In the genomic region with DNA sequence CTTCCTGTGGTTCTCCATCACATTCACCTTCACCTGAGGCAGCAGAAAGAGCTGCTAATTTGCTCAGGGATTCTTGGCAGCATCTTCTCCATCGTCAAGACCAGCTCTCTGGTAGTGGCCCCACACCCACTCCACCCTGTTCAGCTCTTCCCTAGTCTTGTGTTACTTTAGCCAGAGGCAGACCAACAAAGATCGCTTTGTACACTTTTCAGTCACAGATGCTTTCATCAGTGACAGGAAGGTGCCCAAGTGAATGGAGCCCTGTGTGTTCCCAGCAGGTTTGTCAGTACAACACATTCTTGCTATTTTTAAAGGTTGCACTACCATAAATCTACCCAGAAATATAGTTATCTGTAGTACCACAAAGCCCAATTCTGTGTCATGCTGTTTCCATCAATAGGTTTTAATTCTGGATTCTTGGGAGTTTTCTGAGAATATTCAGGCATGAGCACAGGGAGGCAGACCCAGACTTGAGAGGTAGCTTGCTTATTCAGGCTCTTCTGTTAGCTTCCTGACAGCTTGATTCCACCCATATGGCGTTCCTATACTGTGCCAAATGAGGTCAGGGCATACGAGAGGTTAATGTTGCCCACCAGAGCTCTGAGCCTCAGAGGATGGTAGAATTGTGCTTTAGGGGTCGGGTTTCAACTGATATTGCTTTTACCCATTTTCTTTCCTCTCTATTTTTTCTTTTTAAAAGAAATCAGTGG, we compare ENCODE assay signal across 15 cellular contexts.
A peak's percentile ranks its signal among the peaks of the same experiment; 100 is the strongest.
DNase-seq lines count a peak whose midpoint lies in the region; TF ChIP-seq lines count a peak whose summit lies in the region.
"Had no signal": no experiment of that assay in that cellular context is flagged by ENCODE, and none has a peak within 500 bp of the region (broad histone marks: within the 10 kb centered on the region; RNA-seq: fewer than 3 reads in every experiment).

No MANE protein-coding gene starts in this region.

- no peak for DNase-seq in activated naive CD4-positive, alpha-beta T cell treated with anti-CD3 and anti-CD28 coated beads, Interleukin-2, amount 10 ng/mL, durations not matched to agents 7 days and 5 days
- DNase-seq in H9 (no peak), cerebellar cortex (ENCODE audit: low spot score) (peak; percentile 64), pons (ENCODE audit: low spot score) (peak; percentile 83), glutamatergic neuron (no peak), COLO668 (lab: John Stamatoyannopoulos, UW; ENCODE audit: unreplicated experiment) (no peak), hepatocyte (ENCODE audit: low spot score) (no peak)
- DNase-seq: DMS79 treated with DMSO at 0.1 percent for 48 hours, GM23248, NCI-H2029, NCI-H510A treated with DMSO at 0.1 percent for 48 hours, SIG-M5 had no signal

- no peaks in the 10 kb centered on the region for H3K27me3 ChIP-seq in H9 (ENCODE audit: insufficient read depth, low read length)
- H3K27me3 ChIP-seq in hepatocyte = no peaks in the 10 kb centered on the region

- no peaks in the 10 kb centered on the region for H3K79me2 ChIP-seq in H9 (ENCODE audit: insufficient read depth, low read length)
- no peaks in the 10 kb centered on the region for H3K79me2 ChIP-seq in hepatocyte

- H2BK120ac ChIP-seq in H9 (ENCODE audit: low read depth, low read length, poor library complexity, severe bottlenecking) = no peak overlapping the region

- H3K56ac ChIP-seq in H9 (ENCODE audit: insufficient read length, low read depth, low read length) = no peak overlapping the region

- no peaks in the 10 kb centered on the region for H3K23me2 ChIP-seq in H9 (ENCODE audit: insufficient read length, low read depth, low read length, poor library complexity, severe bottlenecking)

- no peak overlapping the region for H3K18ac ChIP-seq in H9 (ENCODE audit: insufficient read length, low read depth, low read length)

- no peaks in the 10 kb centered on the region for H3K36me3 Mint-ChIP-seq in activated naive CD4-positive, alpha-beta T cell treated with anti-CD3 and anti-CD28 coated beads, Interleukin-2, amount 50 U/mL, for 24 hours
- no peaks in the 10 kb centered on the region for H3K36me3 Mint-ChIP-seq in activated naive CD4-positive, alpha-beta T cell treated with anti-CD3 and anti-CD28 coated beads, Interleukin-2, amount 10 ng/mL, durations not matched to agents 7 days and 5 days
- H3K36me3 Mint-ChIP-seq in H9 (ENCODE audit: insufficient read depth in 1 of 3, low read depth in 3 of 3) = peaks cover 0 to 21% (median 0%) of the 10 kb centered on the region in 3 experiments; a peak in 2 of 7 replicates
- no peaks in the 10 kb centered on the region for H3K36me3 Mint-ChIP-seq in glutamatergic neuron (ENCODE audit: unreplicated experiment)

- no peaks in the 10 kb centered on the region for H3K79me1 ChIP-seq in H9 (ENCODE audit: insufficient read depth, low read depth, low read length, poor library complexity, severe bottlenecking)

- no peak overlapping the region for H3K4me2 ChIP-seq in H9 (ENCODE audit: insufficient read depth, insufficient read length, low read length)
- no peak overlapping the region for H3K4me2 ChIP-seq in hepatocyte
- H3K4me2 ChIP-seq: A549 had no signal

- no peaks in the 10 kb centered on the region for H3K27me3 Mint-ChIP-seq in activated naive CD4-positive, alpha-beta T cell treated with anti-CD3 and anti-CD28 coated beads, Interleukin-2, amount 50 U/mL, for 24 hours
- H3K27me3 Mint-ChIP-seq in activated naive CD4-positive, alpha-beta T cell treated with anti-CD3 and anti-CD28 coated beads, Interleukin-2, amount 10 ng/mL, durations not matched to agents 7 days and 5 days = no peaks in the 10 kb centered on the region
- H3K27me3 Mint-ChIP-seq in H9 (ENCODE audit: low read depth) = no peaks in the 10 kb centered on the region
- H3K27me3 Mint-ChIP-seq in glutamatergic neuron (ENCODE audit: unreplicated experiment) = peaks cover 2% of the 10 kb centered on the region

- no peak overlapping the region for H2AK5ac ChIP-seq in H9 (ENCODE audit: insufficient read length, low read length)

- H3K9me3 ChIP-seq in H9 (ENCODE audit: control insufficient read depth, low read depth, low read length) (no peaks in the 10 kb centered on the region), hepatocyte (ENCODE audit: low read depth) (no peaks in the 10 kb centered on the region)
- H3K9me3 ChIP-seq: A549 had no signal

- no peak overlapping the region for H2BK20ac ChIP-seq in H9 (ENCODE audit: low read depth, low read length, poor library complexity, severe bottlenecking)

- peaks cover 48% of the 10 kb centered on the region for H3K4me1 Mint-ChIP-seq in activated naive CD4-positive, alpha-beta T cell treated with anti-CD3 and anti-CD28 coated beads, Interleukin-2, amount 50 U/mL, for 24 hours
- H3K4me1 Mint-ChIP-seq in activated naive CD4-positive, alpha-beta T cell treated with anti-CD3 and anti-CD28 coated beads, Interleukin-2, amount 10 ng/mL, durations not matched to agents 7 days and 5 days = peaks cover 10% of the 10 kb centered on the region
- no peaks in the 10 kb centered on the region for H3K4me1 Mint-ChIP-seq in H9
- no peaks in the 10 kb centered on the region for H3K4me1 Mint-ChIP-seq in glutamatergic neuron (ENCODE audit: low read depth, unreplicated experiment)

- H4K91ac ChIP-seq in H9 (ENCODE audit: insufficient read length, low read depth, low read length) = no peak overlapping the region

- H3K4ac ChIP-seq in H9 (ENCODE audit: low read depth, low read length) = no peak overlapping the region

- H3T11ph ChIP-seq in H9 (ENCODE audit: low read length) = no peak overlapping the region

- H3K27ac Mint-ChIP-seq in activated naive CD4-positive, alpha-beta T cell treated with anti-CD3 and anti-CD28 coated beads, Interleukin-2, amount 50 U/mL, for 24 hours = peak overlapping the region; percentile 90
- no peak overlapping the region for H3K27ac Mint-ChIP-seq in activated naive CD4-positive, alpha-beta T cell treated with anti-CD3 and anti-CD28 coated beads, Interleukin-2, amount 10 ng/mL, durations not matched to agents 7 days and 5 days
- H3K27ac Mint-ChIP-seq in H9 (0 out of 7 replicates have a peak overlapping the region, but pooled peaks of 2 of the 3 experiments have one; percentile 9 to 29), glutamatergic neuron (ENCODE audit: unreplicated experiment) (no peak overlapping the region)

- CTCF ChIA-PET in activated naive CD4-positive, alpha-beta T cell treated with anti-CD3 and anti-CD28 coated beads, Interleukin-2, amount 10 ng/mL, durations not matched to agents 7 days and 5 days (lab: Charles Lee) = interaction anchor here (0.6 kb wide), 1 partner anchor 533 kb away, joined by 3 read pairs; no protein-coding TSS in a partner anchor

- no peak overlapping the region for H4K5ac ChIP-seq in H9 (ENCODE audit: insufficient read length, low read depth, low read length)

- H3K9ac ChIP-seq in H9 (ENCODE audit: extremely low read depth, insufficient read length, low read length) = no peak overlapping the region
- H3K9ac ChIP-seq: GM23248 had no signal

- H3K27ac ChIP-seq in H9 (ENCODE audit: insufficient read length, low read depth, low read length) (no peak overlapping the region), hepatocyte (no peak overlapping the region)
- H3K27ac ChIP-seq: A549, C4-2B, GM23248 had no signal

- H2AFZ ChIP-seq in H9 (ENCODE audit: low read length) (no peak overlapping the region), hepatocyte (no peak overlapping the region)
- H2AFZ ChIP-seq: GM23248 had no signal

- no peak for TF ChIP-seq CTCF in H9 (conservative IDR thresholded peaks at IDR 0.05)
- TF ChIP-seq CTCF in glutamatergic neuron (IDR thresholded peaks at IDR 0.05; ENCODE audit: partially characterized antibody, unreplicated experiment) = no peak
- no peak for TF ChIP-seq CTCF in hepatocyte (IDR thresholded peaks at IDR 0.05; ENCODE audit: poor library complexity)

- no peaks in the 10 kb centered on the region for H3K9me3 Mint-ChIP-seq in activated naive CD4-positive, alpha-beta T cell treated with anti-CD3 and anti-CD28 coated beads, Interleukin-2, amount 50 U/mL, for 24 hours
- H3K9me3 Mint-ChIP-seq in activated naive CD4-positive, alpha-beta T cell treated with anti-CD3 and anti-CD28 coated beads, Interleukin-2, amount 10 ng/mL, durations not matched to agents 7 days and 5 days = no peaks in the 10 kb centered on the region
- H3K9me3 Mint-ChIP-seq in H9 = no peaks in the 10 kb centered on the region
- H3K9me3 Mint-ChIP-seq in glutamatergic neuron (ENCODE audit: unreplicated experiment) = no peaks in the 10 kb centered on the region

- H2BK15ac ChIP-seq in H9 (ENCODE audit: low read depth, low read length) = no peak overlapping the region

- H3K4me3 ChIP-seq in hepatocyte = no peak overlapping the region
- H3K4me3 ChIP-seq: A549, GM23248 had no signal

- H3K9me2 ChIP-seq in hepatocyte (replicated peaks; ENCODE audit: insufficient read depth) = no peaks in the 10 kb centered on the region

- no peak overlapping the region for H4K8ac ChIP-seq in H9 (replicated peaks; ENCODE audit: insufficient read length, low read depth, low read length)

- no CpG with 5 or more reads among the region's 5 CpGs for WGBS in H9 (ENCODE audit: extremely low coverage, insufficient read length, low lambda C conversion rate)
- 72% methylated on average over 5 of the region's 5 CpGs for WGBS in hepatocyte (ENCODE audit: low lambda C conversion rate, missing lambda C conversion rate)

- no peaks in the 10 kb centered on the region for H4K20me1 ChIP-seq in H9 (ENCODE audit: control insufficient read depth, insufficient read depth, insufficient read length)
- no peaks in the 10 kb centered on the region for H4K20me1 ChIP-seq in hepatocyte (ENCODE audit: insufficient read depth, poor library complexity, severe bottlenecking)

- H3K14ac ChIP-seq in H9 (ENCODE audit: insufficient read depth, low read length) = no peak overlapping the region

- H3K4me3 Mint-ChIP-seq in activated naive CD4-positive, alpha-beta T cell treated with anti-CD3 and anti-CD28 coated beads, Interleukin-2, amount 50 U/mL, for 24 hours = no peak overlapping the region
- no peak overlapping the region for H3K4me3 Mint-ChIP-seq in activated naive CD4-positive, alpha-beta T cell treated with anti-CD3 and anti-CD28 coated beads, Interleukin-2, amount 10 ng/mL, durations not matched to agents 7 days and 5 days
- H3K4me3 Mint-ChIP-seq in H9 (no peak overlapping the region), glutamatergic neuron (ENCODE audit: unreplicated experiment) (no peak overlapping the region)

- no peak overlapping the region for H3K23ac ChIP-seq in H9 (ENCODE audit: insufficient read length, low read depth, low read length)

- no peak overlapping the region for H2BK12ac ChIP-seq in H9 (ENCODE audit: insufficient read length, low read depth, low read length)

- H3K4me1 ChIP-seq in H9 (ENCODE audit: insufficient read depth, low read length) (no peaks in the 10 kb centered on the region), hepatocyte (ENCODE audit: insufficient read depth) (no peaks in the 10 kb centered on the region)
- H3K4me1 ChIP-seq: A549 had no signal

- H2BK5ac ChIP-seq in H9 (ENCODE audit: insufficient read length, low read length) = no peak overlapping the region

- no peaks in the 10 kb centered on the region for H3K36me3 ChIP-seq in hepatocyte (replicated peaks; ENCODE audit: insufficient read depth, low read depth)

Comparison
In these comparisons a context has a peak if more than half of its experiments do, and no peak if none do; other contexts are left out.
1. H3K27ac Mint-ChIP-seq: peak in activated naive CD4-positive, alpha-beta T cell treated with anti-CD3 and anti-CD28 coated beads, Interleukin-2, amount 50 U/mL, for 24 hours (single experiment) and H9 (2 of 3); none in activated naive CD4-positive, alpha-beta T cell treated with anti-CD3 and anti-CD28 coated beads, Interleukin-2, amount 10 ng/mL, durations not matched to agents 7 days and 5 days (single experiment) and glutamatergic neuron (single experiment).
2. DNase-seq: peak in cerebellar cortex (single experiment) and pons (single experiment); none in activated naive CD4-positive, alpha-beta T cell treated with anti-CD3 and anti-CD28 coated beads, Interleukin-2, amount 10 ng/mL, durations not matched to agents 7 days and 5 days (single experiment), H9 (single experiment), glutamatergic neuron (single experiment), COLO668 (single experiment) and hepatocyte (single experiment).